In genomic region chr6:33314943-33315752, GRCh38 we compare ENCODE assay signal across 8 cellular contexts. TPM values are rescaled to one million over a fixed set of nuclear protein-coding genes. Genes with fewer than 3 reads are reported as not detected.
DNase-seq lines count a peak whose midpoint lies in the region; ATAC-seq and TF ChIP-seq lines count a peak whose summit lies in the region.

No MANE protein-coding gene starts in this region.

- intact Hi-C loops in adrenal gland (cut with DNase I) = no loop called here

- peak overlapping the region; percentile 85 to 100 (median 98) for H3K4me2 ChIP-seq in BLaER1 treated with 17β-estradiol and CSF1 and Interleukin-3, amounts not matched to agents 10 nM and 100 nM

- H4K20me1 ChIP-seq in BLaER1 treated with 17β-estradiol and CSF1 and Interleukin-3, amounts not matched to agents 10 nM and 100 nM = peaks cover 26 to 62% (median 51%) of the 10 kb centered on the region in 11 experiments; a peak in 21 of 22 replicates

- H3K9me3 ChIP-seq in BLaER1 treated with 17β-estradiol and CSF1 and Interleukin-3, amounts not matched to agents 10 nM and 100 nM (replicated peaks in 1 of 11) = no peaks in the 10 kb centered on the region
- H3K9me3 ChIP-seq in HUES48 (ENCODE audit: control insufficient read depth, insufficient read depth, low read length) (no peaks in the 10 kb centered on the region), adrenal gland (replicated peaks in 1 of 3) (no peaks in the 10 kb centered on the region)

- peaks cover 28 to 48% (median 39%) of the 10 kb centered on the region in 11 experiments for H3K36me3 ChIP-seq in BLaER1 treated with 17β-estradiol and CSF1 and Interleukin-3, amounts not matched to agents 10 nM and 100 nM
- peaks cover 22% of the 10 kb centered on the region for H3K36me3 ChIP-seq in HUES48 (ENCODE audit: control insufficient read depth, insufficient read depth, low read length)
- peaks cover 0 to 32% of the 10 kb centered on the region in 2 donors for H3K36me3 ChIP-seq in adrenal gland (replicated peaks in 1 of 2)

- H3K27ac ChIP-seq in BLaER1 treated with 17β-estradiol and CSF1 and Interleukin-3, amounts not matched to agents 10 nM and 100 nM = peak overlapping the region; percentile 88 to 99 (median 95)
- no peak overlapping the region for H3K27ac ChIP-seq in HUES48 (ENCODE audit: low read depth, low read length)
- H3K27ac ChIP-seq in adrenal gland = peak overlapping the region; percentile 80 to 99 (median 95)

- TF ChIP-seq CTCF in adrenal gland (IDR thresholded peaks at IDR 0.05) = no peak

- H3K4me1 ChIP-seq in BLaER1 treated with 17β-estradiol and CSF1 and Interleukin-3, amounts not matched to agents 10 nM and 100 nM = peaks cover 62 to 72% (median 69%) of the 10 kb centered on the region in 10 experiments
- H3K4me1 ChIP-seq in HUES48 (ENCODE audit: control insufficient read depth, insufficient read depth, low read length) = peaks cover 31% of the 10 kb centered on the region
- H3K4me1 ChIP-seq in adrenal gland (replicated peaks in 1 of 2) = peaks cover 43 to 67% of the 10 kb centered on the region in 2 donors

- DNase-seq in adrenal gland (peak; percentile 64 to 79 (median 70)), iPS-NIHi7 (ENCODE audit: extremely low spot score) (peak; percentile 23)
- no peak for DNase-seq in stimulated activated naive CD8-positive, alpha-beta T cell treated with anti-CD3 and anti-CD28 coated beads, Interleukin-15, amount 100 ng/mL, for 72 hours

- H3K27ac Mint-ChIP-seq in stimulated activated naive CD8-positive, alpha-beta T cell treated with anti-CD3 and anti-CD28 coated beads, Interleukin-15, amount 100 ng/mL, for 72 hours = peak overlapping the region in 1 of 2 donors; percentile 94

- peak overlapping the region; percentile 75 to 91 (median 84) for H3K4me3 ChIP-seq in BLaER1 treated with 17β-estradiol and CSF1 and Interleukin-3, amounts not matched to agents 10 nM and 100 nM
- peak overlapping the region; percentile 98 for H3K4me3 ChIP-seq in HUES48 (ENCODE audit: low read depth, low read length)
- H3K4me3 ChIP-seq in adrenal gland = peak overlapping the region in 1 of 4 donors; percentile 97

- peaks cover 74% of the 10 kb centered on the region for H3K4me1 Mint-ChIP-seq in stimulated activated naive CD8-positive, alpha-beta T cell treated with anti-CD3 and anti-CD28 coated beads, Interleukin-15, amount 100 ng/mL, for 72 hours

- no peak for ATAC-seq in stimulated activated naive CD8-positive, alpha-beta T cell treated with anti-CD3 and anti-CD28 coated beads, Interleukin-15, amount 100 ng/mL, for 72 hours
- ATAC-seq in HG03354 (IDR thresholded peaks at IDR 0.05; ENCODE audit: poor library complexity, severe bottlenecking, unreplicated experiment) (no peak), GM21723 (IDR thresholded peaks at IDR 0.05; ENCODE audit: unreplicated experiment) (no peak), HG03342 (IDR thresholded peaks at IDR 0.05; ENCODE audit: unreplicated experiment) (no peak)

- no peaks in the 10 kb centered on the region for H3K27me3 ChIP-seq in BLaER1 treated with 17β-estradiol and CSF1 and Interleukin-3, amounts not matched to agents 10 nM and 100 nM
- H3K27me3 ChIP-seq in HUES48 (ENCODE audit: control insufficient read depth, insufficient read depth, low read length) (no peaks in the 10 kb centered on the region), adrenal gland (no peaks in the 10 kb centered on the region)

- no peaks in the 10 kb centered on the region for H3K27me3 Mint-ChIP-seq in stimulated activated naive CD8-positive, alpha-beta T cell treated with anti-CD3 and anti-CD28 coated beads, Interleukin-15, amount 100 ng/mL, for 72 hours

- no peaks in the 10 kb centered on the region for H3K9me3 Mint-ChIP-seq in stimulated activated naive CD8-positive, alpha-beta T cell treated with anti-CD3 and anti-CD28 coated beads, Interleukin-15, amount 100 ng/mL, for 72 hours

- whole genome bisulfite sequencing in adrenal gland, 4 donors = 37 to 72% (median 53%) methylated on average over 15 to 47 of the region's 47 CpGs

- peak in 1 of 2 donors; percentile 5 for TF ChIP-seq POLR2A in adrenal gland (IDR thresholded peaks at IDR 0.05)

- H3K9ac ChIP-seq in BLaER1 treated with 17β-estradiol and CSF1 and Interleukin-3, amounts not matched to agents 10 nM and 100 nM = peak overlapping the region; percentile 90 to 97 (median 92); a peak in 20 of 22 replicates
- no peak overlapping the region for H3K9ac ChIP-seq in HUES48 (ENCODE audit: low read depth, low read length)

- peak overlapping the region; percentile 95 to 99 for H3K4me3 Mint-ChIP-seq in stimulated activated naive CD8-positive, alpha-beta T cell treated with anti-CD3 and anti-CD28 coated beads, Interleukin-15, amount 100 ng/mL, for 72 hours

RNA-seq across cellular contexts. Expression of gene TAPBP, which starts 1.3 kb away (rescaled TPM):
- total RNA-seq in adrenal gland = 100 to 1,000 TPM; 112 to 322 (median 218) TPM
- 100 to 1,000 TPM in 2 of 3 donors, 10 to 100 TPM in 1; 38.7 to 163 (median 107) TPM for polyA plus RNA-seq in adrenal gland

RNA-seq across cellular contexts. Expression of gene ZBTB22, which starts 2.4 kb away (rescaled TPM):
- total RNA-seq in adrenal gland = 10 to 100 TPM; 18.8 to 40.3 (median 24.8) TPM
- 10 to 100 TPM; 13.0 to 17.9 (median 15.4) TPM for polyA plus RNA-seq in adrenal gland

RNA-seq across cellular contexts. Expression of gene DAXX, which starts 7.6 kb away (rescaled TPM):
- 100 to 1,000 TPM in 1 of 8 donors, 10 to 100 TPM in 7; 36.7 to 106 (median 44.8) TPM for total RNA-seq in adrenal gland
- polyA plus RNA-seq in adrenal gland = 10 to 100 TPM; 45.8 to 81.8 (median 49.8) TPM

RNA-seq across cellular contexts. Expression of gene RGL2, which starts 16.4 kb away (rescaled TPM):
- total RNA-seq in adrenal gland = 100 to 1,000 TPM in 1 of 8 donors, 10 to 100 TPM in 7; 51.3 to 177 (median 85.4) TPM
- polyA plus RNA-seq in adrenal gland = 100 to 1,000 TPM in 2 of 3 donors, 10 to 100 TPM in 1; 36.4 to 224 (median 147) TPM

RNA-seq across cellular contexts. Expression of gene PFDN6, which starts 25.7 kb away (rescaled TPM):
- total RNA-seq in adrenal gland = 100 to 1,000 TPM in 1 of 8 donors, 10 to 100 TPM in 6, 1 to 10 TPM in 1; 6.8 to 137 (median 45.7) TPM
- 100 to 1,000 TPM; 180 to 830 (median 713) TPM for polyA plus RNA-seq in adrenal gland

Comparison
In these comparisons a context has a peak if more than half of its experiments do, and no peak if none do; other contexts are left out.
1. DNase-seq: peak in adrenal gland (7 of 7) and iPS-NIHi7 (single experiment); none in stimulated activated naive CD8-positive, alpha-beta T cell treated with anti-CD3 and anti-CD28 coated beads, Interleukin-15, amount 100 ng/mL, for 72 hours (0 of 2).